3 cellular contexts compared by ENCODE assay signal in genomic region chr20:33418033-33418432, GRCh38.
TF ChIP-seq lines count a peak whose summit lies in the region.

No MANE protein-coding gene starts in this region.

TF ChIP-seq in SK-N-SH, 30 proteins besides CTCF, POLR2A, EP300 and RAD21:
- TF ChIP-seq USF1 (IDR thresholded peaks at IDR 0.05; ENCODE audit: borderline replicate concordance, low read depth) (peak; percentile 55), RXRA (IDR thresholded peaks at IDR 0.05; ENCODE audit: borderline replicate concordance, low read depth) (no peak)

TF ChIP-seq in SK-N-SH treated with all-trans-retinoic acid at 6 μM for 48 hours, 23 proteins besides CTCF, POLR2A, EP300 and RAD21:
- TF ChIP-seq ARNTL (CRISPR knock-in tag; IDR thresholded peaks at IDR 0.05; ENCODE audit: borderline replicate concordance, low read depth) (no peak), BACH2 (CRISPR knock-in tag; IDR thresholded peaks at IDR 0.05; ENCODE audit: borderline replicate concordance) (no peak), POU6F1 (CRISPR knock-in tag; IDR thresholded peaks at IDR 0.05; ENCODE audit: borderline replicate concordance, low read depth) (no peak), ISL1 (CRISPR knock-in tag; IDR thresholded peaks at IDR 0.05) (no peak), ZNF8 (CRISPR knock-in tag; IDR thresholded peaks at IDR 0.05) (no peak), RARB (CRISPR knock-in tag; IDR thresholded peaks at IDR 0.05) (no peak), ESRRG (CRISPR knock-in tag; IDR thresholded peaks at IDR 0.05) (no peak), TSHZ2 (CRISPR knock-in tag; IDR thresholded peaks at IDR 0.05) (no peak), TCF4 (CRISPR knock-in tag; IDR thresholded peaks at IDR 0.05; ENCODE audit: borderline replicate concordance) (no peak), PPARA (CRISPR knock-in tag; IDR thresholded peaks at IDR 0.05; ENCODE audit: borderline replicate concordance) (no peak), CSRNP3 (CRISPR knock-in tag; IDR thresholded peaks at IDR 0.05) (no peak)

TF ChIP-seq in HepG2, 621 proteins besides CTCF, POLR2A, EP300 and RAD21:
- TF ChIP-seq MAX (IDR thresholded peaks at IDR 0.05) = no peak
- no peak for TF ChIP-seq ZNF639 (CRISPR knock-in tag; conservative IDR thresholded peaks at IDR 0.05)
- TF ChIP-seq ZNF615 (CRISPR knock-in tag; IDR thresholded peaks at IDR 0.05; ENCODE audit: borderline replicate concordance) = no peak
- TF ChIP-seq FOSL1 (CRISPR knock-in tag; IDR thresholded peaks at IDR 0.05; ENCODE audit: borderline replicate concordance) = no peak
- TF ChIP-seq GATAD2A (CRISPR knock-in tag; IDR thresholded peaks at IDR 0.05) = no peak
- TF ChIP-seq ZNF572 (CRISPR knock-in tag; IDR thresholded peaks at IDR 0.05) = no peak
- TF ChIP-seq ZMAT3 (CRISPR knock-in tag; conservative IDR thresholded peaks at IDR 0.05) = no peak
- TF ChIP-seq ZBTB44 (CRISPR knock-in tag; IDR thresholded peaks at IDR 0.05) = no peak
- TF ChIP-seq ARNT (IDR thresholded peaks at IDR 0.05) = no peak
- no peak for TF ChIP-seq SETDB1 (CRISPR knock-in tag; IDR thresholded peaks at IDR 0.05; ENCODE audit: borderline replicate concordance)
- TF ChIP-seq ZNF264 (CRISPR knock-in tag; IDR thresholded peaks at IDR 0.05) = no peak
- TF ChIP-seq CREB3 (CRISPR knock-in tag; IDR thresholded peaks at IDR 0.05) = no peak
- TF ChIP-seq ZEB1 (IDR thresholded peaks at IDR 0.05; ENCODE audit: insufficient replicate concordance, low read depth) = no peak
- TF ChIP-seq U2AF1 (optimal IDR thresholded peaks at IDR 0.05; ENCODE audit: low read depth, low read length) = no peak
- TF ChIP-seq ZNF143 (CRISPR knock-in tag; IDR thresholded peaks at IDR 0.05) = peak; percentile 64
- TF ChIP-seq USF2 (IDR thresholded peaks at IDR 0.05; ENCODE audit: low read depth, low read length) = no peak
- peak; percentile 52; the same call in 1 of the 2 replicates for TF ChIP-seq USF2 (CRISPR knock-in tag; IDR thresholded peaks at IDR 0.05; ENCODE audit: borderline replicate concordance)
- no peak for TF ChIP-seq ZNF34 (CRISPR knock-in tag; IDR thresholded peaks at IDR 0.05; ENCODE audit: borderline replicate concordance)
- TF ChIP-seq TAF15 (IDR thresholded peaks at IDR 0.05; ENCODE audit: low read depth, low read length, poor library complexity, severe bottlenecking) = no peak
- no peak for TF ChIP-seq ZNF703 (CRISPR knock-in tag; IDR thresholded peaks at IDR 0.05; ENCODE audit: borderline replicate concordance)
- TF ChIP-seq HNF4G (IDR thresholded peaks at IDR 0.05; ENCODE audit: borderline replicate concordance, low read depth, low read length) = no peak
- no peak for TF ChIP-seq HNF4G (CRISPR knock-in tag; IDR thresholded peaks at IDR 0.05; ENCODE audit: borderline replicate concordance, low read depth)
- no peak for TF ChIP-seq ZNF414 (CRISPR knock-in tag; IDR thresholded peaks at IDR 0.05)
- TF ChIP-seq ZFYVE20 (CRISPR knock-in tag; IDR thresholded peaks at IDR 0.05; ENCODE audit: borderline replicate concordance, low read depth) = no peak
- TF ChIP-seq RERE (CRISPR knock-in tag; IDR thresholded peaks at IDR 0.05; ENCODE audit: low read depth) = no peak
- TF ChIP-seq ZNF326 (CRISPR knock-in tag; IDR thresholded peaks at IDR 0.05; ENCODE audit: borderline replicate concordance) = no peak
- TF ChIP-seq ZNF44 (CRISPR knock-in tag; IDR thresholded peaks at IDR 0.05) = no peak
- TF ChIP-seq ZNF362 (CRISPR knock-in tag; IDR thresholded peaks at IDR 0.05; ENCODE audit: borderline replicate concordance) = peak; percentile 34; the same call in 1 of the 2 replicates
